ENCODE assay signal across 7 cellular contexts in genomic region chr1:43707191-43708005, GRCh38.
DNase-seq lines count a peak whose midpoint lies in the region; ATAC-seq and TF ChIP-seq lines count a peak whose summit lies in the region.

ST3GAL3 (plus strand) TSS chr1:43707536; CDS start chr1:43736263, 28,727 bp downstream.

- peak within 1 kb of the TSS; percentile 81 for H3K4me3 ChIP-seq in astrocyte of the cerebellum (ENCODE audit: low read depth, low read length)
- peak within 1 kb of the TSS; percentile 84 for H3K4me3 ChIP-seq in retinal pigment epithelial cell (ENCODE audit: low read length)

- DNase-seq in NCI-H2081 (lab: John Stamatoyannopoulos, UW) (peak; percentile 97), T-helper 9 cell (peak; percentile 84), astrocyte of the cerebellum (ENCODE audit: low read depth) (peak; percentile 70), hippocampal formation (lab: John Stamatoyannopoulos, UW) (peak; percentile 82 to 88), retinal pigment epithelial cell (ENCODE audit: low read depth) (peak; percentile 71)

- peak; percentile 58 for ATAC-seq in GM18508 (IDR thresholded peaks at IDR 0.05; ENCODE audit: insufficient read depth, unreplicated experiment)
- ATAC-seq in HG02973 (IDR thresholded peaks at IDR 0.05; ENCODE audit: unreplicated experiment), result peak; percentile 88

- no peak for TF ChIP-seq CTCF in astrocyte of the cerebellum (IDR thresholded peaks at IDR 0.05; ENCODE audit: low read depth, low read length, missing control alignments)
- no peak for TF ChIP-seq CTCF in retinal pigment epithelial cell (conservative IDR thresholded peaks at IDR 0.05; ENCODE audit: low read depth, low read length)

- in situ Hi-C loops in astrocyte of the cerebellum (cut with HindIII; ENCODE audit: low sequenced_read_pairs), result no loop called here

Comparison
In these comparisons a context has a peak if more than half of its experiments do, and no peak if none do; other contexts are left out.
1. Peak in every context shown above with its lines: DNase-seq, ATAC-seq and H3K4me3 ChIP-seq.